ENCODE assay signal across 10 cellular contexts in genomic region chr4:88018471-88018870, GRCh38. TPM values are rescaled to one million over a fixed set of nuclear protein-coding genes. Genes with fewer than 3 reads are reported as not detected.
DNase-seq lines count a peak whose midpoint lies in the region; ATAC-seq and TF ChIP-seq lines count a peak whose summit lies in the region.
"Had no signal": no experiment of that assay in that cellular context is flagged by ENCODE, and none has a peak within 500 bp of the region (broad histone marks: within the 10 kb centered on the region; RNA-seq: fewer than 3 reads in every experiment).

No MANE protein-coding gene starts in this region.

- no peaks in the 10 kb centered on the region for H3K9me3 ChIP-seq in psoas muscle

- 47 to 68% (median 50%) methylated on average over 5 of the region's 5 CpGs for WGBS in psoas muscle, 3 donors

- no peak for TF ChIP-seq CTCF in WI38 (IDR thresholded peaks at IDR 0.05; ENCODE audit: low read depth, low read length)
- no peak for TF ChIP-seq CTCF in foreskin keratinocyte (conservative IDR thresholded peaks at IDR 0.05)
- no peak for TF ChIP-seq CTCF in psoas muscle (IDR thresholded peaks at IDR 0.05)

- no peaks in the 10 kb centered on the region for H3K27me3 ChIP-seq in foreskin keratinocyte
- H3K27me3 ChIP-seq in psoas muscle (ENCODE audit: insufficient read depth in 3 of 3, low read length in 2 of 3): no peaks in the 10 kb centered on the region

- peak overlapping the region; percentile 30 for H3K4me3 ChIP-seq in WI38 (ENCODE audit: low read depth, low read length)
- peak overlapping the region; percentile 3 for H3K4me3 ChIP-seq in psoas muscle

- H3K4me1 ChIP-seq in foreskin keratinocyte (peaks cover 19% of the 10 kb centered on the region), psoas muscle (peaks cover 14% of the 10 kb centered on the region)

- ATAC-seq in foreskin keratinocyte (no peak), psoas muscle (peak in 3 of 4 donors; percentile 70 to 72 (median 71)), GM21515 (IDR thresholded peaks at IDR 0.05; ENCODE audit: unreplicated experiment) (no peak)

- intact Hi-C loops in psoas muscle (cut with DNase I): no loop called here

- peak overlapping the region; percentile 64 for H3K27ac ChIP-seq in foreskin keratinocyte
- H3K27ac ChIP-seq in psoas muscle: peak overlapping the region; percentile 62
- H3K27ac ChIP-seq: VCaP had no signal

- peaks cover 0 to 24% of the 10 kb centered on the region in 2 donors for H3K36me3 ChIP-seq in psoas muscle (ENCODE audit: insufficient read depth in 1 of 2, low read depth in 1 of 2)

- DNase-seq in EH (ENCODE audit: low read depth): peak; percentile 78
- DNase-seq in foreskin keratinocyte: no peak
- peak; percentile 46 to 52 for DNase-seq in psoas muscle
- DNase-seq in NCI-H1436 (lab: John Stamatoyannopoulos, UW): no peak
- no peak for DNase-seq in activated CD4-positive, alpha-beta T cell treated with anti-CD3 and anti-CD28 coated beads, Interleukin-2, amount 50 U/mL, for 48 hours
- no peak for DNase-seq in activated CD8-positive, alpha-beta memory T cell treated with anti-CD3 and anti-CD28 coated beads, Interleukin-2, amount 50 U/mL, for 4 hours
- DNase-seq: NCI-H2107 had no signal

RNA-seq across cellular contexts. Expression of gene PKD2, which starts 11.0 kb away (rescaled TPM):
- total RNA-seq in foreskin keratinocyte (22.9 and 26.5 TPM in 2 replicates), psoas muscle (1 to 10 TPM; 2.9 to 8.3 (median 5.4) TPM)
- polyA plus RNA-seq in foreskin keratinocyte (4.8 and 5.9 TPM in 2 replicates), psoas muscle (1 to 10 TPM; 2.1 to 2.5 (median 2.4) TPM)

RNA-seq across cellular contexts. Expression of gene SPP1, which starts 43.0 kb away (rescaled TPM):
- total RNA-seq in foreskin keratinocyte (0.17 and 0.18 TPM in 2 replicates), psoas muscle (10 to 100 TPM in 2 of 4 donors, 1 to 10 TPM in 2; 1.4 to 58.7 (median 25.0) TPM)
- polyA plus RNA-seq in foreskin keratinocyte (0.21 and 0.24 TPM in 2 replicates), psoas muscle (1 to 10 TPM in 1 of 3 donors, under 1 TPM in 2; 0.69 to 5.5 (median 0.70) TPM)

Comparison
In these comparisons a context has a peak if more than half of its experiments do, and no peak if none do; other contexts are left out.
1. DNase-seq: peak in EH (single experiment) and psoas muscle (2 of 2); none in foreskin keratinocyte (0 of 2), NCI-H1436 (single experiment), activated CD4-positive, alpha-beta T cell treated with anti-CD3 and anti-CD28 coated beads, Interleukin-2, amount 50 U/mL, for 48 hours (0 of 2) and activated CD8-positive, alpha-beta memory T cell treated with anti-CD3 and anti-CD28 coated beads, Interleukin-2, amount 50 U/mL, for 4 hours (single experiment).
2. ATAC-seq: peak in psoas muscle (3 of 4); none in foreskin keratinocyte (single experiment) and GM21515 (single experiment).